In genomic region chr4:7860600-7861158, GRCh38 we compare ENCODE assay signal across 17 cellular contexts.
DNase-seq lines count a peak whose midpoint lies in the region; ATAC-seq and TF ChIP-seq lines count a peak whose summit lies in the region.
"Had no signal": no experiment of that assay in that cellular context is flagged by ENCODE, and none has a peak within 500 bp of the region (broad histone marks: within the 10 kb centered on the region; RNA-seq: fewer than 3 reads in every experiment).

No MANE protein-coding gene starts in this region.

- peak overlapping the region; percentile 96 for H3K27ac ChIP-seq in osteoblast (ENCODE audit: low read depth, low read length)

- DNase-seq in H7 (peak; percentile 50), NT2/D1 (ENCODE audit: low read depth, low spot score) (no peak), endothelial cell (ENCODE audit: low spot score) (no peak), osteoblast (ENCODE audit: insufficient read length, low spot score, missing footprints) (no peak), NCI-H774 (lab: John Stamatoyannopoulos, UW) (no peak), NCI-H146 (lab: John Stamatoyannopoulos, UW) (no peak), foreskin melanocyte (no peak), left cardiac atrium (no peak)
- DNase-seq: activated CD4-positive, CD25-positive, alpha-beta regulatory T cell; activated effector memory CD4-positive, alpha-beta T cell treated with anti-CD3 and anti-CD28 coated beads, Interleukin-2, amount 50 U/mL, for 16 hours; effector memory CD4-positive, alpha-beta T cell; kidney; NCI-H1417 treated with DMSO at 0.1 percent for 48 hours; NCI-H526 had no signal

- H3K4me2 ChIP-seq in osteoblast (ENCODE audit: insufficient read depth, low read length): peak overlapping the region; percentile 57

- peak overlapping the region; percentile 82 for H3K4me3 Mint-ChIP-seq in endothelial cell (ENCODE audit: unreplicated experiment)
- H3K4me3 Mint-ChIP-seq: CD14-positive monocyte had no signal

- H3K4me1 ChIP-seq in NT2/D1 (ENCODE audit: insufficient read depth, insufficient read length): peaks cover 9% of the 10 kb centered on the region
- peaks cover 67% of the 10 kb centered on the region for H3K4me1 ChIP-seq in osteoblast (ENCODE audit: insufficient read depth, low read length)

- H2AFZ ChIP-seq in osteoblast (ENCODE audit: low read length): no peak overlapping the region

- ATAC-seq in left cardiac atrium: no peak
- ATAC-seq: GM12878, K562 had no signal

- no peak for TF ChIP-seq CTCF in endothelial cell (IDR thresholded peaks at IDR 0.05; ENCODE audit: unreplicated experiment)
- TF ChIP-seq CTCF in osteoblast (IDR thresholded peaks at IDR 0.05; ENCODE audit: extremely low read depth, low read depth, low read length): no peak

- H3K36me3 Mint-ChIP-seq in endothelial cell (ENCODE audit: low read depth, unreplicated experiment): peaks cover 11% of the 10 kb centered on the region

- intact Hi-C loops in left cardiac atrium (cut with DNase I): loop anchor here in 1 of 2 donors (10.0 kb wide), 1 partner anchor 74 kb away; the partner anchor contains the start of gene AFAP1

- no peaks in the 10 kb centered on the region for H3K9me3 Mint-ChIP-seq in endothelial cell (ENCODE audit: unreplicated experiment)

- no peak overlapping the region for H3K27ac Mint-ChIP-seq in endothelial cell (ENCODE audit: unreplicated experiment)
- H3K27ac Mint-ChIP-seq: CD14-positive monocyte had no signal

- H3K27me3 Mint-ChIP-seq in endothelial cell (ENCODE audit: unreplicated experiment): peaks cover 14% of the 10 kb centered on the region

- H3K9ac ChIP-seq in NT2/D1 (ENCODE audit: insufficient read length, low read depth): peak overlapping the region; percentile 58

- H3K36me3 ChIP-seq in H7 (replicated peaks; ENCODE audit: control insufficient read depth, insufficient read depth, low read length): no peaks in the 10 kb centered on the region
- peaks cover 33% of the 10 kb centered on the region for H3K36me3 ChIP-seq in NT2/D1 (ENCODE audit: insufficient read depth, insufficient read length, low read length)
- peaks cover 64% of the 10 kb centered on the region for H3K36me3 ChIP-seq in osteoblast (ENCODE audit: insufficient read depth, low read length)

- H4K20me1 ChIP-seq in osteoblast (ENCODE audit: insufficient read depth, low read length): no peaks in the 10 kb centered on the region

- H3K4me1 Mint-ChIP-seq in endothelial cell (ENCODE audit: unreplicated experiment): peaks cover 36% of the 10 kb centered on the region
- H3K4me1 Mint-ChIP-seq: CD14-positive monocyte had no signal

- H3K9me3 ChIP-seq in NT2/D1 (ENCODE audit: insufficient read depth, low read length) (no peaks in the 10 kb centered on the region), osteoblast (ENCODE audit: low read depth, low read length) (no peaks in the 10 kb centered on the region)

- no peaks in the 10 kb centered on the region for H3K27me3 ChIP-seq in H7 (ENCODE audit: control insufficient read depth, insufficient read depth, low read length)
- H3K27me3 ChIP-seq in NT2/D1 (ENCODE audit: insufficient read depth, insufficient read length): no peaks in the 10 kb centered on the region
- no peaks in the 10 kb centered on the region for H3K27me3 ChIP-seq in osteoblast (ENCODE audit: insufficient read depth, low read length)

- H3K79me2 ChIP-seq in osteoblast (ENCODE audit: insufficient read depth, low read length): peaks cover 82% of the 10 kb centered on the region

- H3K4me3 ChIP-seq in H7 (ENCODE audit: insufficient read depth, low read depth, low read length): no peak overlapping the region
- no peak overlapping the region for H3K4me3 ChIP-seq in NT2/D1 (ENCODE audit: insufficient read length, low read depth)
- H3K4me3 ChIP-seq in osteoblast (ENCODE audit: insufficient read depth, low read length): no peak overlapping the region
- H3K4me3 ChIP-seq: GM12878, K562 had no signal
